In genomic region chr5:53994148-53994547, GRCh38 we compare ENCODE assay signal across 17 cellular contexts.
DNase-seq lines count a peak whose midpoint lies in the region; ATAC-seq, FAIRE-seq and TF ChIP-seq lines count a peak whose summit lies in the region.
"Had no signal": no experiment of that assay in that cellular context is flagged by ENCODE, and none has a peak within 500 bp of the region (broad histone marks: within the 10 kb centered on the region; RNA-seq: fewer than 3 reads in every experiment).

No MANE protein-coding gene starts in this region.

- no peaks in the 10 kb centered on the region for H3K36me3 ChIP-seq in Peyer's patch
- H3K36me3 ChIP-seq: adrenal gland, BLaER1, gastroesophageal sphincter had no signal

- WGBS in A549 (ENCODE audit: missing lambda C conversion rate) = 62% methylated on average over 2 of the region's 2 CpGs

- CTCF ChIA-PET in A549 (lab: Yijun Ruan, JAX) = interaction anchor here (1.7 kb wide), 1 partner anchor 10 kb away, joined by 3 read pairs; no protein-coding TSS in a partner anchor

- H3K4me3 ChIP-seq in A549 = no peak overlapping the region
- H3K4me3 ChIP-seq in Peyer's patch = no peak overlapping the region
- H3K4me3 ChIP-seq: adrenal gland, BLaER1, gastroesophageal sphincter, GM12878 had no signal

- no peak for TF ChIP-seq CTCF in A549 (IDR thresholded peaks at IDR 0.05)
- no peak for TF ChIP-seq CTCF in Peyer's patch (IDR thresholded peaks at IDR 0.05)

- no peaks in the 10 kb centered on the region for H3K27me3 ChIP-seq in Peyer's patch
- H3K27me3 ChIP-seq: adrenal gland, BLaER1, gastroesophageal sphincter had no signal

- peak overlapping the region; percentile 63 to 78 for H3K27ac ChIP-seq in A549
- no peak overlapping the region for H3K27ac ChIP-seq in Peyer's patch
- H3K27ac ChIP-seq: adrenal gland, BLaER1, gastroesophageal sphincter had no signal

- peaks cover 17% of the 10 kb centered on the region for H3K4me1 ChIP-seq in A549
- H3K4me1 ChIP-seq in Peyer's patch = no peaks in the 10 kb centered on the region
- H3K4me1 ChIP-seq: adrenal gland, BLaER1, gastroesophageal sphincter had no signal

- no peak for TF ChIP-seq EP300 in A549 (IDR thresholded peaks at IDR 0.05)

- no peak for TF ChIP-seq RAD21 in A549 (conservative IDR thresholded peaks at IDR 0.05 in 1 of 2, IDR thresholded peaks at IDR 0.05 in 1 of 2)

- H3K4me2 ChIP-seq in A549 = peak overlapping the region; percentile 25; the same call in 2 of the 3 replicates
- H3K4me2 ChIP-seq: BLaER1 had no signal

- DNase-seq in A549 (ENCODE audit: low read depth in 1 of 2, low spot score in 1 of 2) = no peak
- DNase-seq in GM04503 (ENCODE audit: low read depth) = peak; percentile 42
- peak; percentile 43 for DNase-seq in RKO (ENCODE audit: low spot score)
- peak; percentile 63 for DNase-seq in fibroblast of gingiva (ENCODE audit: low read depth)
- no peak for DNase-seq in cerebellar nuclear complex (lab: John Stamatoyannopoulos, UW)
- no peak for DNase-seq in Peyer's patch
- DNase-seq: activated B cell treated with CpG ODN at 0.5 μM for 24 hours; activated T-cell treated with anti-CD3 and anti-CD28 coated beads, Interleukin-2, amount 50 U/mL, for 1 hour; adrenal gland; GOT3; islet precursor cell; stimulated activated CD4-positive, alpha-beta T cell treated with anti-CD3 and anti-CD28 coated beads, Interleukin-2, amount 100 ng/mL, for 24 hours had no signal

- H3K9me3 ChIP-seq in A549 = no peaks in the 10 kb centered on the region
- no peaks in the 10 kb centered on the region for H3K9me3 ChIP-seq in Peyer's patch
- H3K9me3 ChIP-seq: adrenal gland, BLaER1, gastroesophageal sphincter had no signal

- POLR2A ChIA-PET in A549 (lab: Yijun Ruan, JAX) = no interaction called here

- FAIRE-seq in A549 (lab: Jason Lieb, UNC) = no peak
- FAIRE-seq: GM12878 had no signal

- TF ChIP-seq POLR2A in A549 (IDR thresholded peaks at IDR 0.05; ENCODE audit: low read length) (no peak), Peyer's patch (IDR thresholded peaks at IDR 0.05) (no peak)

- ATAC-seq in A549 (no peak), HG03442 (IDR thresholded peaks at IDR 0.05; ENCODE audit: unreplicated experiment) (no peak), GM21381 (IDR thresholded peaks at IDR 0.05; ENCODE audit: unreplicated experiment) (no peak)
- ATAC-seq: gastroesophageal sphincter, GM12878 had no signal

TF ChIP-seq in A549, 52 proteins besides CTCF, POLR2A, EP300 and RAD21:
- no peak for TF ChIP-seq HOXA7 (CRISPR knock-in tag; IDR thresholded peaks at IDR 0.05)
- TF ChIP-seq ZC3H11A (IDR thresholded peaks at IDR 0.05) = no peak
- TF ChIP-seq HOXB5 (CRISPR knock-in tag; IDR thresholded peaks at IDR 0.05) = no peak
- TF ChIP-seq KDM1A (IDR thresholded peaks at IDR 0.05; ENCODE audit: low read depth) = no peak
- TF ChIP-seq SMC3 (IDR thresholded peaks at IDR 0.05) = no peak
- TF ChIP-seq REST (IDR thresholded peaks at IDR 0.05) = no peak
- no peak for TF ChIP-seq FOSL2 (IDR thresholded peaks at IDR 0.05)
- TF ChIP-seq FOSL2 (CRISPR knock-in tag; IDR thresholded peaks at IDR 0.05) = peak; percentile 18; the same call in 1 of the 2 replicates
- no peak for TF ChIP-seq CHD2 (IDR thresholded peaks at IDR 0.05; ENCODE audit: low read length, partially characterized antibody)
- TF ChIP-seq CEBPB (IDR thresholded peaks at IDR 0.05) = peak; percentile 14 to 73; a peak in 3 of 4 replicates
- no peak for TF ChIP-seq BHLHE40 (IDR thresholded peaks at IDR 0.05; ENCODE audit: low read depth, low read length)
- TF ChIP-seq RFX5 (IDR thresholded peaks at IDR 0.05) = no peak
- TF ChIP-seq ZFP36 (IDR thresholded peaks at IDR 0.05; ENCODE audit: borderline replicate concordance, partially characterized antibody) = no peak
- no peak for TF ChIP-seq MYC (IDR thresholded peaks at IDR 0.05; ENCODE audit: borderline replicate concordance, low read length)
- 0 out of 2 replicates have a peak, but pooled peaks have one; percentile 10 for TF ChIP-seq HES2 (IDR thresholded peaks at IDR 0.05)
- TF ChIP-seq CBX2 (IDR thresholded peaks at IDR 0.05; ENCODE audit: borderline replicate concordance, low read depth) = no peak
- TF ChIP-seq PHF8 (IDR thresholded peaks at IDR 0.05; ENCODE audit: borderline replicate concordance, low read depth) = no peak
- no peak for TF ChIP-seq GATA3 (IDR thresholded peaks at IDR 0.05; ENCODE audit: borderline replicate concordance)
TF ChIP-seq in A549: peak in this region for 3.

Comparison
In these comparisons a context has a peak if more than half of its experiments do, and no peak if none do; other contexts are left out.
1. DNase-seq: peak in GM04503 (single experiment), RKO (single experiment) and fibroblast of gingiva (single experiment); none in A549 (0 of 2), cerebellar nuclear complex (0 of 2) and Peyer's patch (0 of 3).
2. H3K27ac ChIP-seq: peak in A549 (2 of 2); none in Peyer's patch (0 of 4).